Comparison of ENCODE assay signal across 13 cellular contexts in the genomic region with DNA sequence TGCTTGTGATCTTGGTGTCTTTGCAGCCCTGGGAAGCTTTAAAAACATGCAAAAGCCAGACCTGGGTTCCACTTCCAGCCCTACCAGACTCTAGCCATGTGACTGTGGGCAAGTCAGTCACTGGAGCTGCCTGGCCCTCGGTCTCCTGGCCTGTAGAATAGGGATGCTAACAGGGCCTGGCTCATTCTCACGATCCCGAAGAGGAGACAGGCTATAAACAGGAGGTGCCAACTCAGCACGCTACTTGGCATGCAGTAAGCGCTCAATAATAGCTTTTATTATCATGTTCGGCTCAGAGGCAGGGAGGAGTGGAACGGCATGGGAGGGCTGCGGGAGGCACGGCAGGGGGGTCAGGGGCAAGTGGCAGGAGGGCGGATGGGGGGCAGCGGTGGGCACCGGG. TPM values are rescaled to one million over a fixed set of nuclear protein-coding genes. Genes with fewer than 3 reads are reported as not detected.
DNase-seq lines count a peak whose midpoint lies in the region; TF ChIP-seq lines count a peak whose summit lies in the region.
"Had no signal": no experiment of that assay in that cellular context is flagged by ENCODE, and none has a peak within 500 bp of the region (broad histone marks: within the 10 kb centered on the region; RNA-seq: fewer than 3 reads in every experiment).

No MANE protein-coding gene starts in this region.

- H3K27ac ChIP-seq in muscle layer of colon (ENCODE audit: low read depth, low read length) (peak overlapping the region; percentile 89), uterus (peak overlapping the region; percentile 88 to 99), stomach (peak overlapping the region in 2 of 5 donors; percentile 86 to 89)
- H3K27ac ChIP-seq: left ventricle myocardium inferior had no signal

- no peak for DNase-seq in activated naive CD4-positive, alpha-beta T cell (lab: John Stamatoyannopoulos, UW)
- DNase-seq in activated T-helper 1 cell treated with anti-CD3 and anti-CD28 coated beads, Interleukin-12 subunit alpha, Interleukin-12 subunit beta, Interleukin-2, Interleukin-4 antibody, amounts not matched to agents 30 ng/mL and 10 ng/mL and 1 ng/mL, durations not matched to agents 14 hours and 24 hours and 36 hours (ENCODE audit: low spot score): no peak
- no peak for DNase-seq in uterus
- DNase-seq in COR-L47 (lab: John Stamatoyannopoulos, UW): no peak
- no peak for DNase-seq in stomach
- no peak for DNase-seq in DMS114 treated with DMSO at 0.1 percent for 48 hours (lab: John Stamatoyannopoulos, UW; ENCODE audit: unreplicated experiment)
- DNase-seq: C1 segment of cervical spinal cord, Kasumi-1, left ventricle myocardium inferior had no signal

- TF ChIP-seq CTCF in uterus (IDR thresholded peaks at IDR 0.05) (no peak), stomach (IDR thresholded peaks at IDR 0.05) (no peak)

- 70 to 80% (median 74%) methylated on average over 12 of the region's 12 CpGs for WGBS in stomach, 5 donors

- H3K36me3 Mint-ChIP-seq in activated naive CD4-positive, alpha-beta T cell treated with anti-CD3 and anti-CD28 coated beads, Interleukin-2, amount 50 U/mL, for 24 hours: no peaks in the 10 kb centered on the region
- H3K36me3 Mint-ChIP-seq in activated T-helper 1 cell treated with anti-CD3 and anti-CD28 coated beads, Interleukin-12 subunit alpha, Interleukin-12 subunit beta, Interleukin-2, Interleukin-4 antibody, amounts not matched to agents 30 ng/mL and 10 ng/mL and 1 ng/mL, durations not matched to agents 14 hours and 24 hours and 36 hours (ENCODE audit: low read depth): peaks cover 7% of the 10 kb centered on the region

- H3K9ac ChIP-seq in muscle layer of colon (ENCODE audit: low read length): no peak overlapping the region

- intact Hi-C loops in activated T-helper 1 cell treated with anti-CD3 and anti-CD28 coated beads, Interleukin-12 subunit alpha, Interleukin-12 subunit beta, Interleukin-2, Interleukin-4 antibody, amounts not matched to agents 30 ng/mL and 10 ng/mL and 1 ng/mL, durations not matched to agents 14 hours and 24 hours and 36 hours (cut with micrococcal nuclease): loop anchor here (2.0 kb wide), 1 partner anchor 71 kb away; no protein-coding TSS in a partner anchor
- intact Hi-C loops in uterus (cut with DNase I; ENCODE audit: low total_unique reads) (no loop called here), stomach (cut with DNase I; ENCODE audit: low total_unique reads) (loop anchor here (10.0 kb wide), 1 partner anchor 69 kb away; no protein-coding TSS in a partner anchor)

- peaks cover 39% of the 10 kb centered on the region for H3K4me1 Mint-ChIP-seq in activated naive CD4-positive, alpha-beta T cell treated with anti-CD3 and anti-CD28 coated beads, Interleukin-2, amount 50 U/mL, for 24 hours
- H3K4me1 Mint-ChIP-seq in activated T-helper 1 cell treated with anti-CD3 and anti-CD28 coated beads, Interleukin-12 subunit alpha, Interleukin-12 subunit beta, Interleukin-2, Interleukin-4 antibody, amounts not matched to agents 30 ng/mL and 10 ng/mL and 1 ng/mL, durations not matched to agents 14 hours and 24 hours and 36 hours (ENCODE audit: low read depth): peaks cover 35% of the 10 kb centered on the region

- H3K27me3 ChIP-seq in muscle layer of colon (ENCODE audit: control insufficient read depth in 1 of 2, insufficient read depth in 2 of 2, low read length in 2 of 2) (peaks cover 0 to 6% of the 10 kb centered on the region in 2 donors), uterus (no peaks in the 10 kb centered on the region), stomach (peaks cover 0 to 18% (median 10%) of the 10 kb centered on the region in 3 donors)

- H3K4me3 ChIP-seq in muscle layer of colon (ENCODE audit: low read depth in 1 of 2, low read length in 2 of 2) (peak overlapping the region in 1 of 2 donors; percentile 49), uterus (peak overlapping the region; percentile 32 to 53), stomach (peak overlapping the region in 2 of 4 donors; percentile 57 to 60)

- peaks cover 63% of the 10 kb centered on the region for H3K4me1 ChIP-seq in muscle layer of colon (ENCODE audit: insufficient read depth, low read length)
- H3K4me1 ChIP-seq in uterus: peaks cover 27 to 45% of the 10 kb centered on the region in 2 donors
- peaks cover 58 to 86% (median 71%) of the 10 kb centered on the region in 4 donors for H3K4me1 ChIP-seq in stomach

- H3K36me3 ChIP-seq in muscle layer of colon (ENCODE audit: insufficient read depth, low read length) (peaks cover 16% of the 10 kb centered on the region), uterus (no peaks in the 10 kb centered on the region), stomach (peaks cover 13 to 20% (median 17%) of the 10 kb centered on the region in 4 donors)

- H3K27ac Mint-ChIP-seq in activated naive CD4-positive, alpha-beta T cell treated with anti-CD3 and anti-CD28 coated beads, Interleukin-2, amount 50 U/mL, for 24 hours: no peak overlapping the region
- H3K27ac Mint-ChIP-seq in activated T-helper 1 cell treated with anti-CD3 and anti-CD28 coated beads, Interleukin-12 subunit alpha, Interleukin-12 subunit beta, Interleukin-2, Interleukin-4 antibody, amounts not matched to agents 30 ng/mL and 10 ng/mL and 1 ng/mL, durations not matched to agents 14 hours and 24 hours and 36 hours: peak overlapping the region; percentile 44

- no peaks in the 10 kb centered on the region for H3K9me3 ChIP-seq in muscle layer of colon (ENCODE audit: low read length)
- H3K9me3 ChIP-seq in uterus: no peaks in the 10 kb centered on the region
- H3K9me3 ChIP-seq in stomach: no peaks in the 10 kb centered on the region
- H3K9me3 ChIP-seq: heart left ventricle, left ventricle myocardium inferior had no signal

- TF ChIP-seq POLR2A in uterus (IDR thresholded peaks at IDR 0.05): no peak
- TF ChIP-seq POLR2A in stomach (IDR thresholded peaks at IDR 0.05): no peak

- TF ChIP-seq EP300 in stomach (IDR thresholded peaks at IDR 0.05): no peak

- H3K4me3 Mint-ChIP-seq in activated naive CD4-positive, alpha-beta T cell treated with anti-CD3 and anti-CD28 coated beads, Interleukin-2, amount 50 U/mL, for 24 hours: peak overlapping the region; percentile 45
- H3K4me3 Mint-ChIP-seq in activated T-helper 1 cell treated with anti-CD3 and anti-CD28 coated beads, Interleukin-12 subunit alpha, Interleukin-12 subunit beta, Interleukin-2, Interleukin-4 antibody, amounts not matched to agents 30 ng/mL and 10 ng/mL and 1 ng/mL, durations not matched to agents 14 hours and 24 hours and 36 hours: peak overlapping the region; percentile 60

- H3K27me3 Mint-ChIP-seq in activated naive CD4-positive, alpha-beta T cell treated with anti-CD3 and anti-CD28 coated beads, Interleukin-2, amount 50 U/mL, for 24 hours: peaks cover 3% of the 10 kb centered on the region
- H3K27me3 Mint-ChIP-seq in activated T-helper 1 cell treated with anti-CD3 and anti-CD28 coated beads, Interleukin-12 subunit alpha, Interleukin-12 subunit beta, Interleukin-2, Interleukin-4 antibody, amounts not matched to agents 30 ng/mL and 10 ng/mL and 1 ng/mL, durations not matched to agents 14 hours and 24 hours and 36 hours (ENCODE audit: insufficient read depth): peaks cover 9% of the 10 kb centered on the region

- H3K9me3 Mint-ChIP-seq in activated naive CD4-positive, alpha-beta T cell treated with anti-CD3 and anti-CD28 coated beads, Interleukin-2, amount 50 U/mL, for 24 hours: no peaks in the 10 kb centered on the region
- no peaks in the 10 kb centered on the region for H3K9me3 Mint-ChIP-seq in activated T-helper 1 cell treated with anti-CD3 and anti-CD28 coated beads, Interleukin-12 subunit alpha, Interleukin-12 subunit beta, Interleukin-2, Interleukin-4 antibody, amounts not matched to agents 30 ng/mL and 10 ng/mL and 1 ng/mL, durations not matched to agents 14 hours and 24 hours and 36 hours

RNA-seq across cellular contexts. Expression of a gene that starts 1.7 kb away (rescaled TPM):
- 1.9 and 2.6 TPM in 2 replicates for total RNA-seq in activated T-helper 1 cell treated with anti-CD3 and anti-CD28 coated beads, Interleukin-12 subunit alpha, Interleukin-12 subunit beta, Interleukin-2, Interleukin-4 antibody, amounts not matched to agents 30 ng/mL and 10 ng/mL and 1 ng/mL, durations not matched to agents 14 hours and 24 hours and 36 hours
- total RNA-seq in uterus: 10 to 100 TPM in 2 of 4 donors, 1 to 10 TPM in 1, not detected in 1; 7.2 to 47.1 (median 14.9) TPM
- 10 to 100 TPM in 1 of 5 donors, 1 to 10 TPM in 3, not detected in 1; 1.3 to 58.5 (median 3.8) TPM for total RNA-seq in stomach
- polyA plus RNA-seq in stomach: 1 to 10 TPM in 2 of 3 donors, under 1 TPM in 1; 0.92 to 7.7 (median 1.2) TPM
- total RNA-seq: T-helper 2 cell treated with Interferon-gamma antibody and Interleukin-4, amounts not matched to agents 100 ng/mL and 5 ng/mL, for 36 hours had no signal

RNA-seq across cellular contexts. Expression of a gene that starts 4.1 kb away (rescaled TPM):
- total RNA-seq in activated T-helper 1 cell treated with anti-CD3 and anti-CD28 coated beads, Interleukin-12 subunit alpha, Interleukin-12 subunit beta, Interleukin-2, Interleukin-4 antibody, amounts not matched to agents 30 ng/mL and 10 ng/mL and 1 ng/mL, durations not matched to agents 14 hours and 24 hours and 36 hours: 21.3 and 22.4 TPM in 2 replicates
- total RNA-seq in uterus (10 to 100 TPM; 11.8 to 66.8 (median 19.0) TPM), stomach (10 to 100 TPM in 3 of 5 donors, 1 to 10 TPM in 2; 2.3 to 18.3 (median 12.2) TPM)
- polyA plus RNA-seq in stomach: 10 to 100 TPM; 15.0 to 22.8 (median 17.7) TPM

RNA-seq across cellular contexts. Expression of a gene that starts 9.6 kb away (rescaled TPM):
- total RNA-seq in activated T-helper 1 cell treated with anti-CD3 and anti-CD28 coated beads, Interleukin-12 subunit alpha, Interleukin-12 subunit beta, Interleukin-2, Interleukin-4 antibody, amounts not matched to agents 30 ng/mL and 10 ng/mL and 1 ng/mL, durations not matched to agents 14 hours and 24 hours and 36 hours: 6.9 and 7.5 TPM in 2 replicates
- total RNA-seq in uterus (1 to 10 TPM in 1 of 4 donors, not detected in 3; 5.2 TPM), stomach (not detected)
- polyA plus RNA-seq in stomach: 1 to 10 TPM in 1 of 3 donors, not detected in 2; 1.5 TPM

RNA-seq across cellular contexts. Expression of a gene that starts 19.2 kb away (rescaled TPM):
- total RNA-seq in activated T-helper 1 cell treated with anti-CD3 and anti-CD28 coated beads, Interleukin-12 subunit alpha, Interleukin-12 subunit beta, Interleukin-2, Interleukin-4 antibody, amounts not matched to agents 30 ng/mL and 10 ng/mL and 1 ng/mL, durations not matched to agents 14 hours and 24 hours and 36 hours: 114 and 120 TPM in 2 replicates
- total RNA-seq in uterus: 100 to 1,000 TPM in 1 of 4 donors, 10 to 100 TPM in 3; 41.1 to 117 (median 62.9) TPM
- total RNA-seq in stomach: 100 to 1,000 TPM in 2 of 5 donors, 10 to 100 TPM in 3; 41.0 to 123 (median 88.1) TPM
- polyA plus RNA-seq in stomach: 10 to 100 TPM; 44.6 to 55.9 (median 49.4) TPM

RNA-seq across cellular contexts. Expression of a gene that starts 20.6 kb away (rescaled TPM):
- 47.6 and 51.9 TPM in 2 replicates for total RNA-seq in activated T-helper 1 cell treated with anti-CD3 and anti-CD28 coated beads, Interleukin-12 subunit alpha, Interleukin-12 subunit beta, Interleukin-2, Interleukin-4 antibody, amounts not matched to agents 30 ng/mL and 10 ng/mL and 1 ng/mL, durations not matched to agents 14 hours and 24 hours and 36 hours
- 10 to 100 TPM in 2 of 4 donors, 1 to 10 TPM in 1, under 1 TPM in 1; 0.59 to 40.2 (median 9.4) TPM for total RNA-seq in uterus
- 10 to 100 TPM in 4 of 5 donors, 1 to 10 TPM in 1; 4.1 to 52.2 (median 11.0) TPM for total RNA-seq in stomach
- 10 to 100 TPM; 13.5 to 27.5 (median 15.9) TPM for polyA plus RNA-seq in stomach
